1 cellular context compared by ENCODE assay signal in the genomic region with DNA sequence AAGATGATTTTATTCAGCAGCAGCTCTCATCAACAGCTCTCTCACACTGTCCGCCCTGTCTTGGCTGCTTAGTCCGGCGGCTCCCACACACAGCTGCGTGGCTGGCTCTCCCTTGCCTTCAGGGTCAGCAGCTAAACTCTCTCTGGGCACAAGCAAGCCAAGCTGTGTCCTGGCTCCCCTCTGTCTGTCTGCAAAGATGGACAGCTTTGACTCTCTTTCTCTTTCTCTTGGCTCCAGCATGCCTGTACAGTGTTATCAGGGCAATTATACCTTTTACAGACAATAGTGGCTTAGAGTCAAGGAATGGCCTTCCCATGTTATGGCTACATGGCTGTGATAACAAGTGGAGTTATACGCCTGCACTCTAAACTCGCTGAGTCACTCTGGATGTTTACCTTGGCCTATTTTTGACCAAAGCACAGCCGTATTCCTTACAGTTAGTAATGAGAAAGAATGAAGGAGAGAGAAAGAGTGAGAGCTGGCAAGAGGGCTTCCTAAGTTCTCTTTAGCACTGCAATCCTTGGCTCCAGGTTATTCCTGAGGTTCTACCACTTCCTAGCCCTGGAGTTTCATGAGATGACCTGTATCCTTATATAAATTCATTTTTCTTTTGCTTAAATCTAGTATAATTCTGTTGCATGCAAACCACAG.
TF ChIP-seq lines count a peak whose summit lies in the region.

No MANE protein-coding gene starts in this region.

TF ChIP-seq in K562, 482 proteins besides CTCF, POLR2A, EP300 and RAD21 (continued from another document and continues in another):
- TF ChIP-seq TSHZ1 (CRISPR knock-in tag; IDR thresholded peaks at IDR 0.05) (no peak), ZNF146 (CRISPR knock-in tag; IDR thresholded peaks at IDR 0.05; ENCODE audit: unreplicated experiment) (no peak), ZNF197 (CRISPR knock-in tag; IDR thresholded peaks at IDR 0.05; ENCODE audit: low read depth) (peak; percentile 55; the same call in 1 of the 2 replicates), ZNF184 (CRISPR knock-in tag; IDR thresholded peaks at IDR 0.05) (no peak), ETV5 (CRISPR knock-in tag; IDR thresholded peaks at IDR 0.05; ENCODE audit: low read depth) (no peak), GTF2A2 (tag; IDR thresholded peaks at IDR 0.05) (no peak), SMARCA4 (IDR thresholded peaks at IDR 0.05) (peak; percentile 96), NFIC (IDR thresholded peaks at IDR 0.05) (peak; percentile 73), ZNF583 (CRISPR knock-in tag; IDR thresholded peaks at IDR 0.05) (peak; percentile 74; the same call in 1 of the 2 replicates), ZNF217 (CRISPR knock-in tag; IDR thresholded peaks at IDR 0.05) (no peak), RBM25 (IDR thresholded peaks at IDR 0.05; ENCODE audit: low read depth, low read length, severe bottlenecking) (no peak), TCF15 (CRISPR knock-in tag; IDR thresholded peaks at IDR 0.05) (peak; percentile 76; the same call in 1 of the 2 replicates), SAP30 (IDR thresholded peaks at IDR 0.05; ENCODE audit: borderline replicate concordance, insufficient read depth, low read depth, low read length, poor library complexity, severe bottlenecking) (no peak), MTA1 (IDR thresholded peaks at IDR 0.05; ENCODE audit: borderline replicate concordance) (peak; percentile 34; the same call in 1 of the 2 replicates), TCF7 (IDR thresholded peaks at IDR 0.05; ENCODE audit: borderline replicate concordance) (no peak), KLF16 (IDR thresholded peaks at IDR 0.05) (no peak; the same call in 1 of the 2 replicates), ZNF24 (IDR thresholded peaks at IDR 0.05) (peak; percentile 89), TAF15 (IDR thresholded peaks at IDR 0.05; ENCODE audit: low read depth, low read length) (no peak), FIP1L1 (IDR thresholded peaks at IDR 0.05; ENCODE audit: low read depth, low read length, poor library complexity, severe bottlenecking) (no peak), MBD2 (IDR thresholded peaks at IDR 0.05; ENCODE audit: borderline replicate concordance, low read depth) (peak; percentile 66), ZNF785 (CRISPR knock-in tag; IDR thresholded peaks at IDR 0.05) (no peak), SMARCA5 (IDR thresholded peaks at IDR 0.05) (no peak), CSDE1 (IDR thresholded peaks at IDR 0.05) (no peak), TGIF2 (CRISPR knock-in tag; IDR thresholded peaks at IDR 0.05) (no peak), ZNF311 (CRISPR knock-in tag; IDR thresholded peaks at IDR 0.05) (no peak), NR0B1 (IDR thresholded peaks at IDR 0.05; ENCODE audit: partially characterized antibody) (no peak), ZNF518B (CRISPR knock-in tag; IDR thresholded peaks at IDR 0.05) (no peak), NONO (IDR thresholded peaks at IDR 0.05; ENCODE audit: low read depth in 2 of 2, low read length in 1 of 2) (peak in 1 of 2 experiments; percentile 34; a peak in 1 of 4 replicates), ZFP30 (CRISPR knock-in tag; IDR thresholded peaks at IDR 0.05; ENCODE audit: borderline replicate concordance) (no peak)
- TF ChIP-seq, protein P1, sequence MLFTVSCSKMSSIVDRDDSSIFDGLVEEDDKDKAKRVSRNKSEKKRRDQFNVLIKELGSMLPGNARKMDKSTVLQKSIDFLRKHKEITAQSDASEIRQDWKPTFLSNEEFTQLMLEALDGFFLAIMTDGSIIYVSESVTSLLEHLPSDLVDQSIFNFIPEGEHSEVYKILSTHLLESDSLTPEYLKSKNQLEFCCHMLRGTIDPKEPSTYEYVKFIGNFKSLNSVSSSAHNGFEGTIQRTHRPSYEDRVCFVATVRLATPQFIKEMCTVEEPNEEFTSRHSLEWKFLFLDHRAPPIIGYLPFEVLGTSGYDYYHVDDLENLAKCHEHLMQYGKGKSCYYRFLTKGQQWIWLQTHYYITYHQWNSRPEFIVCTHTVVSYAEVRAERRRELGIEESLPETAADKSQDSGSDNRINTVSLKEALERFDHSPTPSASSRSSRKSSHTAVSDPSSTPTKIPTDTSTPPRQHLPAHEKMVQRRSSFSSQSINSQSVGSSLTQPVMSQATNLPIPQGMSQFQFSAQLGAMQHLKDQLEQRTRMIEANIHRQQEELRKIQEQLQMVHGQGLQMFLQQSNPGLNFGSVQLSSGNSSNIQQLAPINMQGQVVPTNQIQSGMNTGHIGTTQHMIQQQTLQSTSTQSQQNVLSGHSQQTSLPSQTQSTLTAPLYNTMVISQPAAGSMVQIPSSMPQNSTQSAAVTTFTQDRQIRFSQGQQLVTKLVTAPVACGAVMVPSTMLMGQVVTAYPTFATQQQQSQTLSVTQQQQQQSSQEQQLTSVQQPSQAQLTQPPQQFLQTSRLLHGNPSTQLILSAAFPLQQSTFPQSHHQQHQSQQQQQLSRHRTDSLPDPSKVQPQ (CRISPR knock-in tag; IDR thresholded peaks at IDR 0.05; ENCODE audit: borderline replicate concordance), result no peak
- TF ChIP-seq, protein P2, sequence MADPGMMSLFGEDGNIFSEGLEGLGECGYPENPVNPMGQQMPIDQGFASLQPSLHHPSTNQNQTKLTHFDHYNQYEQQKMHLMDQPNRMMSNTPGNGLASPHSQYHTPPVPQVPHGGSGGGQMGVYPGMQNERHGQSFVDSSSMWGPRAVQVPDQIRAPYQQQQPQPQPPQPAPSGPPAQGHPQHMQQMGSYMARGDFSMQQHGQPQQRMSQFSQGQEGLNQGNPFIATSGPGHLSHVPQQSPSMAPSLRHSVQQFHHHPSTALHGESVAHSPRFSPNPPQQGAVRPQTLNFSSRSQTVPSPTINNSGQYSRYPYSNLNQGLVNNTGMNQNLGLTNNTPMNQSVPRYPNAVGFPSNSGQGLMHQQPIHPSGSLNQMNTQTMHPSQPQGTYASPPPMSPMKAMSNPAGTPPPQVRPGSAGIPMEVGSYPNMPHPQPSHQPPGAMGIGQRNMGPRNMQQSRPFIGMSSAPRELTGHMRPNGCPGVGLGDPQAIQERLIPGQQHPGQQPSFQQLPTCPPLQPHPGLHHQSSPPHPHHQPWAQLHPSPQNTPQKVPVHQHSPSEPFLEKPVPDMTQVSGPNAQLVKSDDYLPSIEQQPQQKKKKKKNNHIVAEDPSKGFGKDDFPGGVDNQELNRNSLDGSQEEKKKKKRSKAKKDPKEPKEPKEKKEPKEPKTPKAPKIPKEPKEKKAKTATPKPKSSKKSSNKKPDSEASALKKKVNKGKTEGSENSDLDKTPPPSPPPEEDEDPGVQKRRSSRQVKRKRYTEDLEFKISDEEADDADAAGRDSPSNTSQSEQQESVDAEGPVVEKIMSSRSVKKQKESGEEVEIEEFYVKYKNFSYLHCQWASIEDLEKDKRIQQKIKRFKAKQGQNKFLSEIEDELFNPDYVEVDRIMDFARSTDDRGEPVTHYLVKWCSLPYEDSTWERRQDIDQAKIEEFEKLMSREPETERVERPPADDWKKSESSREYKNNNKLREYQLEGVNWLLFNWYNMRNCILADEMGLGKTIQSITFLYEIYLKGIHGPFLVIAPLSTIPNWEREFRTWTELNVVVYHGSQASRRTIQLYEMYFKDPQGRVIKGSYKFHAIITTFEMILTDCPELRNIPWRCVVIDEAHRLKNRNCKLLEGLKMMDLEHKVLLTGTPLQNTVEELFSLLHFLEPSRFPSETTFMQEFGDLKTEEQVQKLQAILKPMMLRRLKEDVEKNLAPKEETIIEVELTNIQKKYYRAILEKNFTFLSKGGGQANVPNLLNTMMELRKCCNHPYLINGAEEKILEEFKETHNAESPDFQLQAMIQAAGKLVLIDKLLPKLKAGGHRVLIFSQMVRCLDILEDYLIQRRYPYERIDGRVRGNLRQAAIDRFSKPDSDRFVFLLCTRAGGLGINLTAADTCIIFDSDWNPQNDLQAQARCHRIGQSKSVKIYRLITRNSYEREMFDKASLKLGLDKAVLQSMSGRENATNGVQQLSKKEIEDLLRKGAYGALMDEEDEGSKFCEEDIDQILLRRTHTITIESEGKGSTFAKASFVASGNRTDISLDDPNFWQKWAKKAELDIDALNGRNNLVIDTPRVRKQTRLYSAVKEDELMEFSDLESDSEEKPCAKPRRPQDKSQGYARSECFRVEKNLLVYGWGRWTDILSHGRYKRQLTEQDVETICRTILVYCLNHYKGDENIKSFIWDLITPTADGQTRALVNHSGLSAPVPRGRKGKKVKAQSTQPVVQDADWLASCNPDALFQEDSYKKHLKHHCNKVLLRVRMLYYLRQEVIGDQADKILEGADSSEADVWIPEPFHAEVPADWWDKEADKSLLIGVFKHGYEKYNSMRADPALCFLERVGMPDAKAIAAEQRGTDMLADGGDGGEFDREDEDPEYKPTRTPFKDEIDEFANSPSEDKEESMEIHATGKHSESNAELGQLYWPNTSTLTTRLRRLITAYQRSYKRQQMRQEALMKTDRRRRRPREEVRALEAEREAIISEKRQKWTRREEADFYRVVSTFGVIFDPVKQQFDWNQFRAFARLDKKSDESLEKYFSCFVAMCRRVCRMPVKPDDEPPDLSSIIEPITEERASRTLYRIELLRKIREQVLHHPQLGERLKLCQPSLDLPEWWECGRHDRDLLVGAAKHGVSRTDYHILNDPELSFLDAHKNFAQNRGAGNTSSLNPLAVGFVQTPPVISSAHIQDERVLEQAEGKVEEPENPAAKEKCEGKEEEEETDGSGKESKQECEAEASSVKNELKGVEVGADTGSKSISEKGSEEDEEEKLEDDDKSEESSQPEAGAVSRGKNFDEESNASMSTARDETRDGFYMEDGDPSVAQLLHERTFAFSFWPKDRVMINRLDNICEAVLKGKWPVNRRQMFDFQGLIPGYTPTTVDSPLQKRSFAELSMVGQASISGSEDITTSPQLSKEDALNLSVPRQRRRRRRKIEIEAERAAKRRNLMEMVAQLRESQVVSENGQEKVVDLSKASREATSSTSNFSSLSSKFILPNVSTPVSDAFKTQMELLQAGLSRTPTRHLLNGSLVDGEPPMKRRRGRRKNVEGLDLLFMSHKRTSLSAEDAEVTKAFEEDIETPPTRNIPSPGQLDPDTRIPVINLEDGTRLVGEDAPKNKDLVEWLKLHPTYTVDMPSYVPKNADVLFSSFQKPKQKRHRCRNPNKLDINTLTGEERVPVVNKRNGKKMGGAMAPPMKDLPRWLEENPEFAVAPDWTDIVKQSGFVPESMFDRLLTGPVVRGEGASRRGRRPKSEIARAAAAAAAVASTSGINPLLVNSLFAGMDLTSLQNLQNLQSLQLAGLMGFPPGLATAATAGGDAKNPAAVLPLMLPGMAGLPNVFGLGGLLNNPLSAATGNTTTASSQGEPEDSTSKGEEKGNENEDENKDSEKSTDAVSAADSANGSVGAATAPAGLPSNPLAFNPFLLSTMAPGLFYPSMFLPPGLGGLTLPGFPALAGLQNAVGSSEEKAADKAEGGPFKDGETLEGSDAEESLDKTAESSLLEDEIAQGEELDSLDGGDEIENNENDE (IDR thresholded peaks at IDR 0.05; ENCODE audit: low read depth, low read length), result no peak
